In genomic region chr7:38796636-38797501, GRCh38 we compare ENCODE assay signal across 8 cellular contexts.
A peak's percentile ranks its signal among the peaks of the same experiment; 100 is the strongest.
DNase-seq lines count a peak whose midpoint lies in the region; ATAC-seq, FAIRE-seq and TF ChIP-seq lines count a peak whose summit lies in the region.

No MANE protein-coding gene starts in this region.

- peak; percentile 94 for FAIRE-seq in K562 (lab: Jason Lieb, UNC)
- peak; percentile 100 for FAIRE-seq in islet of Langerhans (lab: Jason Lieb, UNC)

- peaks cover 10% of the 10 kb centered on the region; the same call in 2 of the 3 replicates for H3K36me3 ChIP-seq in K562 (ENCODE audit: control insufficient read depth, insufficient read depth, low read length)

- no peak overlapping the region for H2AFZ ChIP-seq in K562 (ENCODE audit: low read depth, low read length)

- TF ChIP-seq EP300 in K562 (IDR thresholded peaks at IDR 0.05; ENCODE audit: low read length): no peak

- no TSS peak for BruUV-seq in K562 (replicated peaks; lab: Mats Ljungman, UMichigan)

- CTCF ChIA-PET in K562 (lab: Yijun Ruan, JAX; ENCODE audit: low intra/inter-chr PET ratio): interaction anchor here (1.2 to 1.9 kb wide), 3 partner anchors 668 to 725 kb away, joined by 3 to 20 read pairs (median 10); no protein-coding TSS in a partner anchor

- intact Hi-C loops in K562 (cut with micrococcal nuclease): loop anchor here (1.0 to 5.0 kb wide), 3 partner anchors 135 to 724 kb away; no protein-coding TSS in a partner anchor

- H3K27ac ChIP-seq in K562 (ENCODE audit: extremely low read depth, low read depth, low read length): no peak overlapping the region

- TF ChIP-seq CTCF in K562 (IDR thresholded peaks at IDR 0.05 in 2 of 3, conservative IDR thresholded peaks at IDR 0.05 in 1 of 3; ENCODE audit: insufficient read depth in 2 of 3, low read depth in 1 of 3, low read length in 3 of 3): peak; percentile 22 to 78 (median 65); a peak in 5 of 6 replicates

- POLR2A ChIA-PET in K562 (lab: Yijun Ruan, JAX): no interaction called here

- no peaks in the 10 kb centered on the region for H3K9me3 ChIP-seq in K562 (replicated peaks; ENCODE audit: control insufficient read depth, insufficient read depth, low read depth, low read length)

- TF ChIP-seq RAD21 in K562 (CRISPR knock-in tag; conservative IDR thresholded peaks at IDR 0.05 in 1 of 2, IDR thresholded peaks at IDR 0.05 in 1 of 2): peak; percentile 79 to 88

- ATAC-seq in K562 (peak; percentile 69), HG03045 (IDR thresholded peaks at IDR 0.05; ENCODE audit: unreplicated experiment) (no peak)

- H3K4me1 ChIP-seq in K562 (replicated peaks in 1 of 2; ENCODE audit: control insufficient read depth in 2 of 2, insufficient read depth in 2 of 2, low read length in 2 of 2): no peaks in the 10 kb centered on the region

- no peaks in the 10 kb centered on the region for H3K9me1 ChIP-seq in K562 (ENCODE audit: control insufficient read depth, insufficient read depth, low read length)

- no peaks in the 10 kb centered on the region; the same call in 1 of the 2 replicates for H4K20me1 ChIP-seq in K562 (replicated peaks; ENCODE audit: control insufficient read depth, insufficient read depth, low read length)

- H3K79me2 ChIP-seq in K562 (ENCODE audit: control insufficient read depth, insufficient read depth, low read length): no peaks in the 10 kb centered on the region

- DNase-seq in GM04504 (ENCODE audit: low read depth) (peak; percentile 24), M059J (ENCODE audit: low read depth) (peak; percentile 59), SK-N-DZ (ENCODE audit: low spot score) (peak; percentile 50), K562 (ENCODE audit: extremely low read depth in 1 of 4, low spot score in 3 of 4) (peak; percentile 25 to 64 (median 37)), occipital lobe (lab: John Stamatoyannopoulos, UW) (no peak)
- peak; percentile 18 for DNase-seq in stimulated activated CD4-positive, alpha-beta T cell treated with anti-CD3 and anti-CD28 coated beads, Interleukin-2, amount 100 ng/mL, for 4 hours (ENCODE audit: low read depth)

- H3K9ac ChIP-seq in K562 (ENCODE audit: insufficient read depth in 1 of 2, low read depth in 2 of 2, low read length in 2 of 2): no peak overlapping the region

- 21% methylated on average over 8 of the region's 8 CpGs for WGBS in K562 (ENCODE audit: insufficient coverage, low coverage, missing lambda C conversion rate)

- in situ Hi-C loops in K562 (cut with MboI): no loop called here

- no peak overlapping the region for H3K4me3 ChIP-seq in K562

- H3K4me2 ChIP-seq in K562 (ENCODE audit: insufficient read depth, low read length): no peak overlapping the region

- TF ChIP-seq POLR2A in K562 (conservative IDR thresholded peaks at IDR 0.05): no peak

- no peaks in the 10 kb centered on the region for H3K27me3 ChIP-seq in K562 (ENCODE audit: control insufficient read depth in 2 of 2, insufficient read depth in 2 of 2, low read length in 2 of 2)

TF ChIP-seq in K562, 482 proteins besides CTCF, POLR2A, EP300 and RAD21:
- TF ChIP-seq DEAF1 (CRISPR knock-in tag; IDR thresholded peaks at IDR 0.05): peak; percentile 62; the same call in 1 of the 2 replicates
- peak; percentile 63; the same call in 1 of the 2 replicates for TF ChIP-seq ARID3A (IDR thresholded peaks at IDR 0.05; ENCODE audit: borderline replicate concordance, low read depth, low read length)
- TF ChIP-seq CTCFL (IDR thresholded peaks at IDR 0.05; ENCODE audit: borderline replicate concordance, insufficient read depth, low read depth, low read length, poor library complexity, severe bottlenecking): peak; percentile 13
- TF ChIP-seq SMC3 (conservative IDR thresholded peaks at IDR 0.05; ENCODE audit: insufficient read depth, low read depth, low read length): peak; percentile 63
- no peak for TF ChIP-seq E2F4 (CRISPR knock-in tag; IDR thresholded peaks at IDR 0.05; ENCODE audit: low read depth)
- TF ChIP-seq ZFP36 (IDR thresholded peaks at IDR 0.05; ENCODE audit: low read depth, low read length, partially characterized antibody): no peak
- no peak for TF ChIP-seq ZNF280A (IDR thresholded peaks at IDR 0.05; ENCODE audit: low read depth, partially characterized antibody)
TF ChIP-seq in K562: peak in this region for 4.
